8 cellular contexts compared by ENCODE assay signal in the genomic region with DNA sequence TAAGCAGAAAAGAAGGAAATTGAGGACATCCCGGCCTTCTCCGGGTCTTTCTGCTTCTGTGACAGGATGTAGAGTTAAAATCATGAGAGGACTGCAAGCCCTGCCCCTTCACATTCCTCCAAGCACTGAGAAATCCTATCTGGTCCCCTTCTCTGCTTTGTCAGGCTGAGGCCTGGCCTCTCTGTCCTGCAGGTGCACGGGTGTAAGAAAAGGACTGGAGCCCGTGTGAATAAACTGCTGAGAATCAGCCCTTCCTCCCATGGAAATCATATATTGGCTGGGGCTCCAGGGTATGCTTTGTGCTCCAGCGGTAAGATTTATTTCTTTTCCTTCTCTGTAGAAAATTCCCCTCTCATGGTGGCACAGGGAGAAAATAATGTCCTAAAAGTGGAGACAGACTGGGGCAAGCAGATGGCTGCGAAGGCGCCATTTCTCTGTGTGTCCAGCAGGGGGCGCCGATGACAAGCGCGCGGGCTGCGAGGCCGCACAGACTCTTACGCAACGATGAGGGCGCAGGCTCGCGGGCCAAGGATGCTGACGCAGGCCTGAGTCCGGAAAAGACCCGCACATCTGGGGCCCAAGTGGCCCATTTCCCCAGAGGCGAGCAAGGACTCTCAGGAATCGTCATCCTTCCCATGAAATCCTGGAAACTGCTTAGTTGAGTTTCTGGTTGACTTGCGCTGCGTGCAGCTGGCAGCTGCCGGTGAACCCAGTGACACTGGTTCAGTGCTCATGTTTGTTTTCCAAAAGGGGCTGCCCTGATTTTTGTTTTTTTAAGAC.
DNase-seq lines count a peak whose midpoint lies in the region; ATAC-seq and TF ChIP-seq lines count a peak whose summit lies in the region.

No MANE protein-coding gene starts in this region.

- TF ChIP-seq CTCF in Calu3 (IDR thresholded peaks at IDR 0.05; ENCODE audit: unreplicated experiment) = peak; percentile 92

- BruUV-seq in Calu3 (replicated peaks; lab: Mats Ljungman, UMichigan) = no TSS peak

- H3K4me1 Mint-ChIP-seq in Calu3 (ENCODE audit: low read depth, unreplicated experiment) = no peaks in the 10 kb centered on the region

- H3K9me3 Mint-ChIP-seq in Calu3 (ENCODE audit: low read depth, unreplicated experiment) = peaks cover 2% of the 10 kb centered on the region

- intact Hi-C loops in Calu3 (cut with micrococcal nuclease; ENCODE audit: unreplicated experiment) = loop anchor here (2.0 to 5.0 kb wide), 3 partner anchors 345 to 427 kb away; a partner anchor contains a TSS

- no peak overlapping the region for H3K4me3 Mint-ChIP-seq in Calu3 (ENCODE audit: low read depth, unreplicated experiment)

- DNase-seq in Calu3 (peak; percentile 72), HT1080 (ENCODE audit: low read depth) (peak; percentile 77), NOMO-1 (lab: John Stamatoyannopoulos, UW; ENCODE audit: unreplicated experiment in 2 of 2) (peak; percentile 67 to 89), epidermal melanocyte (ENCODE audit: insufficient read length, low spot score) (peak; percentile 74), middle frontal gyrus (ENCODE audit: extremely low spot score, low spot score) (peak; percentile 73)
- peak; percentile 20 for DNase-seq in activated CD8-positive, alpha-beta memory T cell treated with anti-CD3 and anti-CD28 coated beads, Interleukin-2, amount 50 U/mL, for 24 hours (ENCODE audit: extremely low read depth)
- DNase-seq in stimulated activated CD8-positive, alpha-beta memory T cell treated with anti-CD3 and anti-CD28 coated beads, Interleukin-2, amount 100 ng/mL, for 1 hour (ENCODE audit: low read depth in 2 of 2) = peak; percentile 47 to 48

- ATAC-seq in GM21423 (IDR thresholded peaks at IDR 0.05; ENCODE audit: unreplicated experiment) = peak; percentile 91

- H3K27me3 Mint-ChIP-seq in Calu3 (ENCODE audit: unreplicated experiment) = no peaks in the 10 kb centered on the region

- no peak overlapping the region for H3K27ac Mint-ChIP-seq in Calu3 (ENCODE audit: unreplicated experiment)

- H3K36me3 Mint-ChIP-seq in Calu3 (ENCODE audit: insufficient read depth, unreplicated experiment) = no peaks in the 10 kb centered on the region

- CTCF ChIA-PET in Calu3 (lab: Charles Lee) = no interaction called here

Comparison
In these comparisons a context has a peak if more than half of its experiments do, and no peak if none do; other contexts are left out.
1. Peak in every context shown above with its lines: DNase-seq and ATAC-seq.
2. DNase-seq: peak in every context shown above with its lines; median percentile 78 in NOMO-1; 77 in HT1080; 74 in epidermal melanocyte; 73 in middle frontal gyrus; 72 in Calu3; 48 in stimulated activated CD8-positive, alpha-beta memory T cell treated with anti-CD3 and anti-CD28 coated beads, Interleukin-2, amount 100 ng/mL, for 1 hour; 20 in activated CD8-positive, alpha-beta memory T cell treated with anti-CD3 and anti-CD28 coated beads, Interleukin-2, amount 50 U/mL, for 24 hours.